ENCODE assay signal across 9 cellular contexts in the genomic region with DNA sequence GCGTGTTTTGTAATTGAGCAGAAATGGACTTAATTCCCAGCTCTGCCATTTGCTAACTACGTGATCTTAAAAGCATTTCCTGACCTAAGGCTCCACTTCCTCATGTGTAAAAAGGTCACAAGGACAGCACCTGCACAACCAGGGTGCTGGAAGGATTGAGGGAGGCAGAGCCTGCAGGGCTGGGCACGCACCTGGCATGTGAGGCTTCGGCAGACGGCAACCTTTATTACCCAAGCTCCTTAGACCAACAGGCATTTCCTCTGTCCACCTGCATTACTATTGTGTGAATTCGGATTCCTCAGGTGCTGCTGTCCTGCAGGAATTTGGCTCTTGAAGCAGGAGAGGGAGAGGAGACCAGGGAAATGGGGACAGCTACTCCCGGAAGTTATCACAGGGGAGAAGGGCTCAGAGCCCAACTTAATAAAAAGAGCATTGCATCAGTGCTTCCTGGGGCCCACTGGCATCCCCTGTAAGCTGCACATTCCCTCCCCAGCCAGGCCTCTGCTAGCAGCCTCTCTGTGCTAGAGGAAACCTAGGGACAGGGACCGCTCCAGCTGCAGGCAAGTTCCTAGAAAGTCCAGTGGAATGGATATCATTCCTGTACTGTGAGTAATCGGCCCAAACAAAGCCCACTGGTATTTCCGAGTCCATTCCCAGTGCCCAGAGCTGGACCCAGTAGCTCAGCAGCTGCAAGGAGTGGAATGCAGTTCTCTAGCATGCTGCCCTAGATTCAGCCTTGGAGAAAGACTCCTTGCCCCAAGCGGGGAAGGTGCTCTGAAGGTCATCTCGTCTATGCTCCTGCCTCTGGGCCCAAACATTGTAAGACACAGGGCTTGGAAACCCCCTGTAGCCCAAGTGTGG.
DNase-seq lines count a peak whose midpoint lies in the region; ATAC-seq and TF ChIP-seq lines count a peak whose summit lies in the region.
"Had no signal": no experiment of that assay in that cellular context is flagged by ENCODE, and none has a peak within 500 bp of the region (broad histone marks: within the 10 kb centered on the region; RNA-seq: fewer than 3 reads in every experiment).

No MANE protein-coding gene starts in this region.

- peaks cover 37% of the 10 kb centered on the region for H3K4me1 ChIP-seq in SJSA1 (replicated peaks)
- peaks cover 43% of the 10 kb centered on the region for H3K4me1 ChIP-seq in foreskin keratinocyte
- H3K4me1 ChIP-seq in smooth muscle cell (ENCODE audit: low read depth), result peaks cover 8% of the 10 kb centered on the region
- no peaks in the 10 kb centered on the region for H3K4me1 ChIP-seq in prostate gland (replicated peaks)

- H3K27ac ChIP-seq in SJSA1 (no peak overlapping the region), foreskin keratinocyte (no peak overlapping the region), smooth muscle cell (ENCODE audit: low read depth) (no peak overlapping the region), prostate gland (no peak overlapping the region)

- no peak overlapping the region for H3K9ac ChIP-seq in smooth muscle cell (ENCODE audit: low read depth)

- no peaks in the 10 kb centered on the region for H3K79me2 ChIP-seq in smooth muscle cell (ENCODE audit: low read depth)

- WGBS in smooth muscle cell (ENCODE audit: low lambda C conversion rate), result 39% methylated on average over 12 of the region's 12 CpGs
- whole genome bisulfite sequencing in prostate gland, result 49% methylated on average over 12 of the region's 12 CpGs

- DNase-seq in activated CD8-positive, alpha-beta memory T cell treated with anti-CD3 and anti-CD28 coated beads for 24 hours, result peak; percentile 55
- DNase-seq in activated CD8-positive, alpha-beta memory T cell treated with anti-CD3 and anti-CD28 coated beads, Interleukin-2, amount 50 U/mL, for 4 hours, result no peak
- DNase-seq in SJSA1 (ENCODE audit: low read depth in 1 of 2, low spot score in 2 of 2), result peak; percentile 80 to 85
- peak; percentile 88 to 95 for DNase-seq in foreskin keratinocyte
- DNase-seq in smooth muscle cell (lab: John Stamatoyannopoulos, UW; ENCODE audit: unreplicated experiment), result no peak
- no peak for DNase-seq in NCI-H82 treated with DMSO at 0.1 percent for 48 hours (lab: John Stamatoyannopoulos, UW; ENCODE audit: unreplicated experiment)
- no peak for DNase-seq in prostate gland (ENCODE audit: low spot score)
- DNase-seq: AML-193 had no signal

- peak overlapping the region; percentile 42 for H3K4me2 ChIP-seq in smooth muscle cell

- H3K9me3 ChIP-seq in SJSA1 (replicated peaks) (no peaks in the 10 kb centered on the region), smooth muscle cell (replicated peaks; ENCODE audit: low read depth) (no peaks in the 10 kb centered on the region), prostate gland (no peaks in the 10 kb centered on the region)

- no peak for TF ChIP-seq CTCF in foreskin keratinocyte (conservative IDR thresholded peaks at IDR 0.05)
- no peak for TF ChIP-seq CTCF in smooth muscle cell (IDR thresholded peaks at IDR 0.05; ENCODE audit: borderline replicate concordance, insufficient read depth, poor library complexity, severe bottlenecking)
- no peak for TF ChIP-seq CTCF in prostate gland (IDR thresholded peaks at IDR 0.05)

- H3K27me3 ChIP-seq in SJSA1 (replicated peaks) (no peaks in the 10 kb centered on the region), foreskin keratinocyte (no peaks in the 10 kb centered on the region), smooth muscle cell (ENCODE audit: low read depth) (no peaks in the 10 kb centered on the region), prostate gland (replicated peaks; ENCODE audit: insufficient read depth) (peaks cover 4% of the 10 kb centered on the region)

- intact Hi-C loops in prostate gland (cut with DNase I), result no loop called here

- no peak for TF ChIP-seq POLR2A in prostate gland (IDR thresholded peaks at IDR 0.05)

- H3F3A ChIP-seq in smooth muscle cell (ENCODE audit: low read depth), result no peaks in the 10 kb centered on the region

- H3K4me3 ChIP-seq in SJSA1 (no peak overlapping the region), smooth muscle cell (no peak overlapping the region), prostate gland (no peak overlapping the region)

- no peaks in the 10 kb centered on the region for H3K36me3 ChIP-seq in SJSA1
- H3K36me3 ChIP-seq in smooth muscle cell (ENCODE audit: low read depth), result no peaks in the 10 kb centered on the region
- H3K36me3 ChIP-seq in prostate gland, result no peaks in the 10 kb centered on the region

- ATAC-seq in foreskin keratinocyte (peak; percentile 72), GM18511 (IDR thresholded peaks at IDR 0.05; ENCODE audit: unreplicated experiment) (no peak)

- no peak overlapping the region for H2AFZ ChIP-seq in smooth muscle cell (ENCODE audit: low read depth)

- no peaks in the 10 kb centered on the region for H4K20me1 ChIP-seq in smooth muscle cell (ENCODE audit: low read depth)

Comparison
In these comparisons a context has a peak if more than half of its experiments do, and no peak if none do; other contexts are left out.
1. DNase-seq: peak in activated CD8-positive, alpha-beta memory T cell treated with anti-CD3 and anti-CD28 coated beads for 24 hours (single experiment), SJSA1 (2 of 2) and foreskin keratinocyte (2 of 2); none in activated CD8-positive, alpha-beta memory T cell treated with anti-CD3 and anti-CD28 coated beads, Interleukin-2, amount 50 U/mL, for 4 hours (single experiment), smooth muscle cell (single experiment), NCI-H82 treated with DMSO at 0.1 percent for 48 hours (single experiment) and prostate gland (single experiment).